30 cellular contexts compared by ENCODE assay signal in the genomic region with DNA sequence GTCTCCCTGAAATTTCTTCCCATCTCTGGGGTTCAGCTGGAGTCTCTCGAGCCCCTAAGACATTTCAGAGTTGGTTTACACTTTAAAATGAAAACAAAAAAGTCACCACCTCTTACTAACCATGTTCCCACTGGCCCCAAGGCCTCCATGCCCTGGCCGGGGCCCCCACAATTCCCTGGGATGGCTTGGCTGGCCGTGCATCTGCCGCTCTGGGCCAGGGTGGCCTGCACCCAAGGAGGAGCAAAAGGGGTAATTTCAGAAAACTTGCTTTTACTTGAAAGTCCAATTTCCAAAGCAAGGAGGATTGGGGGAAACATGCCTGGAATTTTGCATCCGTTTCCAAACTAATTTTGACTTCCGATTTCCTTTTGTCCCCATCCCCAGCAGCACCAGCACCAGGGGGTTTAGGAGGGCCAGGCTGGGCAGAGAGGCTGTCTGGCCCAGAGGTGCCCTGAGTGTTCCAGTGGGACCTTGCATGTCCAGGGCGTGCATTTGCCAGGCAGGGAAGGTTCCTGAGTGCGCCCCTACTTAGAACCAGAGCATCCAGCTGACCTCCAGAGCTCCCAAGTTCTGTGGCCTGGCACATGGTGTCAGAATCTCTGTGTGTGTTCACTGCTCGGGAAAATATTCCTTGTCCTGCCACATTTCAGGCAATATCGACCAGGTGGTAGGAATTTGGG. TPM values are rescaled to one million over a fixed set of nuclear protein-coding genes. Genes with fewer than 3 reads are reported as not detected.
"Had no signal": no experiment of that assay in that cellular context is flagged by ENCODE, and none has a peak within 500 bp of the region (broad histone marks: within the 10 kb centered on the region; RNA-seq: fewer than 3 reads in every experiment).

No MANE protein-coding gene starts in this region.

- H3K79me2 ChIP-seq: hepatocyte, parathyroid adenoma had no signal

- H3K9me3 ChIP-seq: body of pancreas, left lung, right lobe of liver, tibial artery, uterus had no signal

- H3K4me3 Mint-ChIP-seq: activated naive CD4-positive, alpha-beta T cell treated with anti-CD3 and anti-CD28 coated beads, Interleukin-2, amount 50 U/mL, for 24 hours; immature natural killer cell; natural killer cell; stimulated activated effector memory CD8-positive, alpha-beta T cell treated with anti-CD3 and anti-CD28 coated beads, Interleukin-12 subunit alpha, Interleukin-12 subunit beta, amount 100 ng/mL, for 72 hours; stimulated activated naive CD8-positive, alpha-beta T cell treated with anti-CD3 and anti-CD28 coated beads, Interleukin-15, amount 100 ng/mL, for 72 hours; T-helper 1 cell treated with Interleukin-12 subunit alpha and Interleukin-12 subunit beta and Interleukin-4 antibody, amounts not matched to agents 30 μg/mL and 1 μg/mL, for 36 hours had no signal

- H3K4me3 ChIP-seq: body of pancreas, hepatocyte, left lung, right lobe of liver, skin epidermis, tibial artery, uterus had no signal

- H3K36me3 ChIP-seq: left lung, right lobe of liver, tibial artery, uterus had no signal

- H3K27ac Mint-ChIP-seq: activated naive CD4-positive, alpha-beta T cell treated with anti-CD3 and anti-CD28 coated beads, Interleukin-2, amount 50 U/mL, for 24 hours; immature natural killer cell; natural killer cell; stimulated activated effector memory CD8-positive, alpha-beta T cell treated with anti-CD3 and anti-CD28 coated beads, Interleukin-12 subunit alpha, Interleukin-12 subunit beta, amount 100 ng/mL, for 72 hours; stimulated activated naive CD8-positive, alpha-beta T cell treated with anti-CD3 and anti-CD28 coated beads, Interleukin-15, amount 100 ng/mL, for 72 hours; T-helper 1 cell treated with Interleukin-12 subunit alpha and Interleukin-12 subunit beta and Interleukin-4 antibody, amounts not matched to agents 30 μg/mL and 1 μg/mL, for 36 hours had no signal

- H3K36me3 Mint-ChIP-seq: activated naive CD4-positive, alpha-beta T cell treated with anti-CD3 and anti-CD28 coated beads, Interleukin-2, amount 50 U/mL, for 24 hours; natural killer cell; stimulated activated effector memory CD8-positive, alpha-beta T cell treated with anti-CD3 and anti-CD28 coated beads, Interleukin-12 subunit alpha, Interleukin-12 subunit beta, amount 100 ng/mL, for 72 hours had no signal

- H3K4me2 ChIP-seq: hepatocyte had no signal

- H3K9me3 Mint-ChIP-seq: activated naive CD4-positive, alpha-beta T cell treated with anti-CD3 and anti-CD28 coated beads, Interleukin-2, amount 50 U/mL, for 24 hours; natural killer cell; stimulated activated effector memory CD8-positive, alpha-beta T cell treated with anti-CD3 and anti-CD28 coated beads, Interleukin-12 subunit alpha, Interleukin-12 subunit beta, amount 100 ng/mL, for 72 hours; stimulated activated naive CD8-positive, alpha-beta T cell treated with anti-CD3 and anti-CD28 coated beads, Interleukin-15, amount 100 ng/mL, for 72 hours; T-helper 1 cell treated with Interleukin-12 subunit alpha and Interleukin-12 subunit beta and Interleukin-4 antibody, amounts not matched to agents 30 μg/mL and 1 μg/mL, for 36 hours had no signal

- H2AFZ ChIP-seq: hepatocyte, parathyroid adenoma had no signal

- H3K27ac ChIP-seq: body of pancreas, hepatocyte, left lung, parathyroid adenoma, right lobe of liver, skin epidermis, tibial artery, uterus had no signal

- ATAC-seq: body of pancreas; esophagus mucosa; left lung; natural killer cell; right lobe of liver; stimulated activated effector memory CD8-positive, alpha-beta T cell treated with anti-CD3 and anti-CD28 coated beads, Interleukin-12 subunit alpha, Interleukin-12 subunit beta, amount 100 ng/mL, for 72 hours; stimulated activated naive CD8-positive, alpha-beta T cell treated with anti-CD3 and anti-CD28 coated beads, Interleukin-15, amount 100 ng/mL, for 72 hours had no signal

- H3K9ac ChIP-seq: parathyroid adenoma had no signal

- DNase-seq: activated CD4-positive, alpha-beta T cell treated with anti-CD3 and anti-CD28 coated beads, Interleukin-2, amount 50 U/mL, for 1 hour; activated CD4-positive, CD25-positive, alpha-beta regulatory T cell treated with anti-CD3 and anti-CD28 coated beads, Interleukin-2, amount 50 U/mL, for 72 hours; activated gamma-delta T cell treated with Interleukin-2 at 50 U/mL for 16 hours; activated T-cell treated with anti-CD3 and anti-CD28 coated beads, Interleukin-2, amount 50 U/mL, for 1 hour; anterior cingulate cortex; body of pancreas; effector memory CD4-positive, alpha-beta T cell; glutamatergic neuron; immature natural killer cell; kidney glomerular epithelial cell; left lung; mammary epithelial cell; midbrain; natural killer cell; stimulated activated CD4-positive, alpha-beta T cell treated with anti-CD3 and anti-CD28 coated beads, Interleukin-2, amount 100 ng/mL, for 24 hours; stimulated activated naive CD8-positive, alpha-beta T cell treated with anti-CD3 and anti-CD28 coated beads, Interleukin-15, amount 100 ng/mL, for 72 hours; T1000; tibial artery; uterus had no signal

RNA-seq across cellular contexts. Expression of gene SIX3, which starts 5.3 kb away (rescaled TPM):
- total RNA-seq: cardiac septum, dermis microvascular lymphatic vessel endothelial cell, endothelial cell of umbilical vein, esophagus mucosa, hepatocyte, left lung, mammary epithelial cell, right lobe of liver, uterus had no signal
- polyA plus RNA-seq: endothelial cell of umbilical vein, hepatocyte, immature natural killer cell, mammary epithelial cell had no signal
